ENCODE assay signal across 9 cellular contexts in the genomic region with DNA sequence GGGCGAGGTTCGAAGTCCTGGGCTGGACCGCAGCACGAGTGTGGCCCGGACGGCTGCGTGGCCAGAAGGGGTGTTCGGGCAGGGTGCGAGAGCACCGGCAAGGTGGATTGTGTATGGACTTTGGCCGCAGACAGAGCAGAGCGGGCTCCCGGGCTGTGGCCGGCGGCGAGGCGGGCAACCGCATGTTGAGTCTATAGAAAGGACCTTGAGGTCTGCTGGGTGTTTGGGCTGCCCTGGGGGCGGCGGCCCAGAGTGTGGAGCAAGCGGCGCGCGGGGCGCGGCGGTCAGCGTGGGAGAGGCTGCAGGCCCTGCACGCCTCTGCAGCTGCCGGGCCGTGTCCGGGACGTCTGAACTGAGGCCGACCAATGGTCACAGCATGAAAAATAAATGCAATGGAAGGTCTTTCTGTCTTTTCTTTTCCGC. TPM values are rescaled to one million over a fixed set of nuclear protein-coding genes. Genes with fewer than 3 reads are reported as not detected.
DNase-seq lines count a peak whose midpoint lies in the region; ATAC-seq, FAIRE-seq and TF ChIP-seq lines count a peak whose summit lies in the region.
"Had no signal": no experiment of that assay in that cellular context is flagged by ENCODE, and none has a peak within 500 bp of the region (broad histone marks: within the 10 kb centered on the region; RNA-seq: fewer than 3 reads in every experiment).

No MANE protein-coding gene starts in this region.

- peak overlapping the region; percentile 92 for H3K4me2 ChIP-seq in K562 (ENCODE audit: insufficient read depth, low read length)

- CTCF ChIA-PET in K562 (lab: Yijun Ruan, JAX; ENCODE audit: low intra/inter-chr PET ratio), result no interaction called here

- DNase-seq in left ventricle myocardium inferior (no peak), right atrium auricular region (ENCODE audit: low spot score) (no peak), K562 (ENCODE audit: extremely low read depth in 1 of 4, low spot score in 3 of 4) (peak; percentile 45 to 63 (median 55)), mucosa of descending colon (peak in 1 of 3 donors; percentile 38), tibial nerve (ENCODE audit: low spot score in 2 of 2) (no peak), GM19240 (ENCODE audit: insufficient read length, low spot score) (no peak)
- DNase-seq: activated CD4-positive, CD25-positive, alpha-beta regulatory T cell had no signal

- H4K20me1 ChIP-seq in K562 (replicated peaks; ENCODE audit: control insufficient read depth, insufficient read depth, low read length), result no peaks in the 10 kb centered on the region

- H3K4me1 ChIP-seq in left ventricle myocardium inferior, result peaks cover 27% of the 10 kb centered on the region
- peaks cover 0 to 26% of the 10 kb centered on the region in 2 donors for H3K4me1 ChIP-seq in right atrium auricular region
- peaks cover 42 to 68% of the 10 kb centered on the region in 2 experiments for H3K4me1 ChIP-seq in K562 (replicated peaks in 1 of 2; ENCODE audit: control insufficient read depth in 2 of 2, insufficient read depth in 2 of 2, low read length in 2 of 2)
- H3K4me1 ChIP-seq in mucosa of descending colon (ENCODE audit: low read depth), result peaks cover 29% of the 10 kb centered on the region
- H3K4me1 ChIP-seq in tibial nerve, result peaks cover 0 to 63% (median 16%) of the 10 kb centered on the region in 4 donors

- POLR2A ChIA-PET in K562 (lab: Yijun Ruan, JAX), result interaction anchor here (1.2 kb wide), 1 partner anchor 214 kb away, joined by 4 read pairs; no protein-coding TSS in a partner anchor

- peak overlapping the region; percentile 87 to 96; a peak in 2 of 4 replicates for H3K9ac ChIP-seq in K562 (ENCODE audit: insufficient read depth in 1 of 2, low read depth in 2 of 2, low read length in 2 of 2)

- H3K36me3 ChIP-seq in left ventricle myocardium inferior (no peaks in the 10 kb centered on the region), right atrium auricular region (no peaks in the 10 kb centered on the region), K562 (ENCODE audit: control insufficient read depth, insufficient read depth, low read length) (no peaks in the 10 kb centered on the region), mucosa of descending colon (ENCODE audit: low read depth) (no peaks in the 10 kb centered on the region), tibial nerve (no peaks in the 10 kb centered on the region)

- H3K27ac ChIP-seq in left ventricle myocardium inferior (replicated peaks) (no peak overlapping the region), right atrium auricular region (no peak overlapping the region), K562 (ENCODE audit: extremely low read depth, low read depth, low read length) (peak overlapping the region; percentile 94; the same call in 1 of the 3 replicates), tibial nerve (peak overlapping the region; percentile 80 to 99 (median 92))

- TF ChIP-seq RAD21 in K562 (CRISPR knock-in tag; conservative IDR thresholded peaks at IDR 0.05 in 1 of 2, IDR thresholded peaks at IDR 0.05 in 1 of 2), result no peak

- intact Hi-C loops in left ventricle myocardium inferior (cut with micrococcal nuclease) (no loop called here), K562 (cut with micrococcal nuclease) (no loop called here), mucosa of descending colon (cut with DNase I, micrococcal nuclease) (no loop called here)

- BruUV-seq in K562 (replicated peaks; lab: Mats Ljungman, UMichigan), result no TSS peak

- peaks cover 27% of the 10 kb centered on the region for H3K79me2 ChIP-seq in K562 (ENCODE audit: control insufficient read depth, insufficient read depth, low read length)

- TF ChIP-seq CTCF in left ventricle myocardium inferior (IDR thresholded peaks at IDR 0.05; ENCODE audit: borderline replicate concordance) (no peak), right atrium auricular region (IDR thresholded peaks at IDR 0.05) (no peak), K562 (IDR thresholded peaks at IDR 0.05 in 2 of 3, conservative IDR thresholded peaks at IDR 0.05 in 1 of 3; ENCODE audit: insufficient read depth in 2 of 3, low read depth in 1 of 3, low read length in 3 of 3) (no peak), mucosa of descending colon (IDR thresholded peaks at IDR 0.05) (no peak), tibial nerve (IDR thresholded peaks at IDR 0.05) (no peak)

- no peak for FAIRE-seq in K562 (lab: Jason Lieb, UNC)

- TF ChIP-seq POLR2A in K562 (conservative IDR thresholded peaks at IDR 0.05) (no peak), tibial nerve (IDR thresholded peaks at IDR 0.05) (no peak)

- TF ChIP-seq EP300 in K562 (IDR thresholded peaks at IDR 0.05; ENCODE audit: low read length) (no peak), tibial nerve (IDR thresholded peaks at IDR 0.05) (no peak)

- 2% methylated on average over 14 of the region's 35 CpGs for WGBS in K562 (ENCODE audit: insufficient coverage, low coverage, missing lambda C conversion rate)
- WGBS in tibial nerve, 2 donors, result 6 to 11% methylated on average over 20 to 35 of the region's 35 CpGs

- in situ Hi-C loops in K562 (cut with MboI), result no loop called here

- H3K27me3 ChIP-seq in left ventricle myocardium inferior (ENCODE audit: low read depth) (peaks cover 100% of the 10 kb centered on the region), right atrium auricular region (peaks cover 66 to 94% of the 10 kb centered on the region in 2 donors), K562 (ENCODE audit: control insufficient read depth in 2 of 2, insufficient read depth in 2 of 2, low read length in 2 of 2) (peaks cover 0 to 10% of the 10 kb centered on the region in 2 experiments; a peak in 2 of 5 replicates), tibial nerve (peaks cover 0 to 94% of the 10 kb centered on the region in 2 donors)

- H3K4me3 ChIP-seq in left ventricle myocardium inferior (peak overlapping the region; percentile 66), right atrium auricular region (peak overlapping the region in 1 of 2 donors; percentile 49), K562 (peak overlapping the region; percentile 61), mucosa of descending colon (no peak overlapping the region), tibial nerve (peak overlapping the region; percentile 38 to 59 (median 55))

- H3K9me3 ChIP-seq in left ventricle myocardium inferior (replicated peaks) (no peaks in the 10 kb centered on the region), right atrium auricular region (no peaks in the 10 kb centered on the region), K562 (replicated peaks; ENCODE audit: control insufficient read depth, insufficient read depth, low read depth, low read length) (no peaks in the 10 kb centered on the region), mucosa of descending colon (no peaks in the 10 kb centered on the region), tibial nerve (no peaks in the 10 kb centered on the region)

- ATAC-seq in K562 (peak; percentile 55), mucosa of descending colon (peak; percentile 9), HG03108 (IDR thresholded peaks at IDR 0.05; ENCODE audit: unreplicated experiment) (no peak), GM21528 (IDR thresholded peaks at IDR 0.05; ENCODE audit: low FRiP score, unreplicated experiment) (no peak)

- peak overlapping the region; percentile 93 for H2AFZ ChIP-seq in K562 (ENCODE audit: low read depth, low read length)

- H3K9me1 ChIP-seq in K562 (ENCODE audit: control insufficient read depth, insufficient read depth, low read length), result no peaks in the 10 kb centered on the region

RNA-seq across cellular contexts. Expression of a gene that starts 5.7 kb away (rescaled TPM):
- total RNA-seq in left ventricle myocardium inferior (not detected), right atrium auricular region (not detected), K562 (2014; rRNA removed) (10.5 and 13.9 TPM in 2 replicates), K562 (2014; rRNA removed; fragmentation: Illumina TruSeq; extraction: Trizol) (5.7 and 8.0 TPM in 2 replicates), K562 (2015; rRNA removed; fragmentation: Illumina TruSeq; extraction: Trizol) (10.4 and 10.9 TPM in 2 replicates), K562 (2021) (9.3 and 9.9 TPM in 2 replicates), mucosa of descending colon (not detected), tibial nerve (10 to 100 TPM in 1 of 4 donors, 1 to 10 TPM in 3; 4.4 to 10.5 (median 7.9) TPM)
- total RNA-seq in K562 (2011; cell fraction: chromatin; rRNA removed; ENCODE audit: low replicate concordance), result 7.4 and 10.3 TPM in 2 replicates
- 2.7 and 2.9 TPM in 2 replicates for total RNA-seq in K562 (2011; cell fraction: nucleolus; rRNA removed)
- 2.9 and 3.5 TPM in 2 replicates for total RNA-seq in K562 (2011; cell fraction: nucleoplasm; rRNA removed)
- polyA plus RNA-seq in K562 (2011; rRNA removed) (1.1 and 1.7 TPM in 2 replicates), K562 (2014; fragmentation: Illumina TruSeq; extraction: Trizol) (8.8 and 9.9 TPM in 2 replicates), K562 (2014; fragmentation: Nextera tagmentation; extraction: Ambion mirVana) (1 to 10 TPM; 1.9 to 2.2 TPM), K562 (2014; rRNA removed) (5.1 and 10.4 TPM in 2 replicates)
- polyA plus RNA-seq in K562 (2011; cell fraction: cytosol; rRNA removed), result 3.4 and 8.0 TPM in 2 replicates
- polyA plus RNA-seq in K562 (2011; cell fraction: nucleus; rRNA removed), result 6.2 and 13.4 TPM in 2 replicates
- 8.6 and 12.0 TPM in 2 replicates for polyA plus RNA-seq in K562 (2012)
- polyA minus RNA-seq in K562 (2011; rRNA and poly(A)+ RNA removed), result 0.57 and 1.2 TPM in 2 replicates
- 1.7 and 2.6 TPM in 2 replicates for polyA minus RNA-seq in K562 (2011; cell fraction: cytosol; rRNA and poly(A)+ RNA removed)
- 1.8 and 1.9 TPM in 2 replicates for polyA minus RNA-seq in K562 (2011; cell fraction: nucleus; rRNA and poly(A)+ RNA removed)

RNA-seq across cellular contexts. Expression of a gene that starts 9.3 kb away (rescaled TPM):
- total RNA-seq in left ventricle myocardium inferior (not detected), right atrium auricular region (not detected), K562 (2014; rRNA removed) (0.08 and 0.14 TPM in 2 replicates), K562 (2014; rRNA removed; fragmentation: Illumina TruSeq; extraction: Trizol) (not detected in 2 replicates), K562 (2015; rRNA removed; fragmentation: Illumina TruSeq; extraction: Trizol) (0.23 TPM in 1 of 2 replicates, not detected in the other), K562 (2021) (0.35 and 0.69 TPM in 2 replicates), mucosa of descending colon (not detected), tibial nerve (1 to 10 TPM; 1.7 to 6.1 (median 2.5) TPM)
- 0.25 TPM in 1 of 2 replicates, not detected in the other for total RNA-seq in K562 (2011; cell fraction: chromatin; rRNA removed; ENCODE audit: low replicate concordance)
- 0.53 TPM in 1 of 2 replicates, not detected in the other for total RNA-seq in K562 (2011; cell fraction: nucleolus; rRNA removed)
- 0.46 TPM in 1 of 2 replicates, not detected in the other for total RNA-seq in K562 (2011; cell fraction: nucleoplasm; rRNA removed)
- polyA plus RNA-seq in K562 (2011; rRNA removed) (0.08 and 0.13 TPM in 2 replicates), K562 (2014; fragmentation: Illumina TruSeq; extraction: Trizol) (0.37 and 0.77 TPM in 2 replicates), K562 (2014; fragmentation: Nextera tagmentation; extraction: Ambion mirVana) (under 1 TPM; 0.25 to 0.42 TPM), K562 (2014; rRNA removed) (0.63 and 0.73 TPM in 2 replicates)
- 0.15 and 0.33 TPM in 2 replicates for polyA plus RNA-seq in K562 (2011; cell fraction: cytosol; rRNA removed)
- 0.21 TPM in 1 of 2 replicates, not detected in the other for polyA plus RNA-seq in K562 (2011; cell fraction: nucleus; rRNA removed)
- 0.64 and 0.75 TPM in 2 replicates for polyA plus RNA-seq in K562 (2012)
- polyA minus RNA-seq in K562 (2011; rRNA and poly(A)+ RNA removed), result 0.24 TPM in 1 of 2 replicates, not detected in the other
- polyA minus RNA-seq in K562 (2011; cell fraction: cytosol; rRNA and poly(A)+ RNA removed), result 0.64 and 1.6 TPM in 2 replicates
- polyA minus RNA-seq in K562 (2011; cell fraction: nucleus; rRNA and poly(A)+ RNA removed), result 0.67 TPM in 2 replicates

RNA-seq across cellular contexts. Expression of a gene that starts 14.5 kb away (rescaled TPM):
- total RNA-seq in left ventricle myocardium inferior (not detected), right atrium auricular region (not detected), K562 (2014; rRNA removed) (0.32 and 0.57 TPM in 2 replicates), K562 (2014; rRNA removed; fragmentation: Illumina TruSeq; extraction: Trizol) (0.62 and 0.80 TPM in 2 replicates), K562 (2015; rRNA removed; fragmentation: Illumina TruSeq; extraction: Trizol) (0.53 and 0.76 TPM in 2 replicates), K562 (2021) (0.72 and 0.95 TPM in 2 replicates), mucosa of descending colon (not detected), tibial nerve (1 to 10 TPM in 3 of 4 donors, under 1 TPM in 1; 0.98 to 2.3 (median 2.0) TPM)
- total RNA-seq in K562 (2011; cell fraction: chromatin; rRNA removed; ENCODE audit: low replicate concordance), result 6.6 and 8.3 TPM in 2 replicates
- 2.4 and 3.2 TPM in 2 replicates for total RNA-seq in K562 (2011; cell fraction: nucleolus; rRNA removed)
- 2.1 and 2.4 TPM in 2 replicates for total RNA-seq in K562 (2011; cell fraction: nucleoplasm; rRNA removed)
- polyA plus RNA-seq in K562 (2011; rRNA removed) (0.57 TPM in 2 replicates), K562 (2014; fragmentation: Illumina TruSeq; extraction: Trizol) (1.3 and 1.4 TPM in 2 replicates), K562 (2014; fragmentation: Nextera tagmentation; extraction: Ambion mirVana) (under 1 TPM; 0.20 to 0.21 TPM), K562 (2014; rRNA removed) (0.94 and 1.1 TPM in 2 replicates)
- polyA plus RNA-seq in K562 (2011; cell fraction: cytosol; rRNA removed), result 0.29 and 0.31 TPM in 2 replicates
- 1.9 and 3.0 TPM in 2 replicates for polyA plus RNA-seq in K562 (2011; cell fraction: nucleus; rRNA removed)
- polyA plus RNA-seq in K562 (2012), result 0.62 and 1.4 TPM in 2 replicates
- polyA minus RNA-seq in K562 (2011; rRNA and poly(A)+ RNA removed), result 0.11 and 0.42 TPM in 2 replicates
- not detected in 2 replicates for polyA minus RNA-seq in K562 (2011; cell fraction: cytosol; rRNA and poly(A)+ RNA removed)
- polyA minus RNA-seq in K562 (2011; cell fraction: nucleus; rRNA and poly(A)+ RNA removed), result 0.81 and 0.89 TPM in 2 replicates

RNA-seq across cellular contexts. Expression of a gene that starts 19.5 kb away (rescaled TPM):
- total RNA-seq in left ventricle myocardium inferior (not detected), right atrium auricular region (not detected), K562 (2014; rRNA removed) (not detected in 2 replicates), K562 (2014; rRNA removed; fragmentation: Illumina TruSeq; extraction: Trizol) (not detected in 2 replicates), K562 (2015; rRNA removed; fragmentation: Illumina TruSeq; extraction: Trizol) (not detected in 2 replicates), K562 (2021) (not detected in 2 replicates), mucosa of descending colon (not detected), tibial nerve (under 1 TPM in 3 of 4 donors, not detected in 1; 0.20 to 0.42 (median 0.30) TPM)
- not detected in 2 replicates for total RNA-seq in K562 (2011; cell fraction: chromatin; rRNA removed; ENCODE audit: low replicate concordance)
- total RNA-seq in K562 (2011; cell fraction: nucleolus; rRNA removed), result not detected in 2 replicates
- not detected in 2 replicates for total RNA-seq in K562 (2011; cell fraction: nucleoplasm; rRNA removed)
- polyA plus RNA-seq in K562 (2011; rRNA removed) (0.03 and 0.04 TPM in 2 replicates), K562 (2014; fragmentation: Illumina TruSeq; extraction: Trizol) (not detected in 2 replicates), K562 (2014; fragmentation: Nextera tagmentation; extraction: Ambion mirVana) (not detected), K562 (2014; rRNA removed) (0.15 TPM in 1 of 2 replicates, not detected in the other)
- 0.03 TPM in 1 of 2 replicates, not detected in the other for polyA plus RNA-seq in K562 (2011; cell fraction: cytosol; rRNA removed)
- polyA plus RNA-seq in K562 (2011; cell fraction: nucleus; rRNA removed), result 0.13 TPM in 2 replicates
- polyA plus RNA-seq in K562 (2012), result not detected in 2 replicates
- polyA minus RNA-seq in K562 (2011; rRNA and poly(A)+ RNA removed), result not detected in 2 replicates
- polyA minus RNA-seq in K562 (2011; cell fraction: cytosol; rRNA and poly(A)+ RNA removed), result not detected in 2 replicates
- not detected in 2 replicates for polyA minus RNA-seq in K562 (2011; cell fraction: nucleus; rRNA and poly(A)+ RNA removed)

RNA-seq across cellular contexts. Expression of a gene that starts 21.4 kb away (rescaled TPM):
- total RNA-seq in left ventricle myocardium inferior (not detected), right atrium auricular region (not detected), K562 (2014; rRNA removed) (not detected in 2 replicates), K562 (2014; rRNA removed; fragmentation: Illumina TruSeq; extraction: Trizol) (not detected in 2 replicates), K562 (2015; rRNA removed; fragmentation: Illumina TruSeq; extraction: Trizol) (not detected in 2 replicates), K562 (2021) (not detected in 2 replicates), mucosa of descending colon (not detected), tibial nerve (under 1 TPM in 3 of 4 donors, not detected in 1; 0.20 to 0.63 (median 0.60) TPM)
- not detected in 2 replicates for total RNA-seq in K562 (2011; cell fraction: chromatin; rRNA removed; ENCODE audit: low replicate concordance)
- total RNA-seq in K562 (2011; cell fraction: nucleolus; rRNA removed), result not detected in 2 replicates
- not detected in 2 replicates for total RNA-seq in K562 (2011; cell fraction: nucleoplasm; rRNA removed)
- polyA plus RNA-seq in K562 (2011; rRNA removed) (0.04 TPM in 1 of 2 replicates, not detected in the other), K562 (2014; fragmentation: Illumina TruSeq; extraction: Trizol) (not detected in 2 replicates), K562 (2014; fragmentation: Nextera tagmentation; extraction: Ambion mirVana) (not detected), K562 (2014; rRNA removed) (not detected in 2 replicates)
- polyA plus RNA-seq in K562 (2011; cell fraction: cytosol; rRNA removed), result 0.13 TPM in 1 of 2 replicates, not detected in the other
- 0.17 and 0.25 TPM in 2 replicates for polyA plus RNA-seq in K562 (2011; cell fraction: nucleus; rRNA removed)
- polyA plus RNA-seq in K562 (2012), result 0.03 and 0.07 TPM in 2 replicates
- not detected in 2 replicates for polyA minus RNA-seq in K562 (2011; rRNA and poly(A)+ RNA removed)
- not detected in 2 replicates for polyA minus RNA-seq in K562 (2011; cell fraction: cytosol; rRNA and poly(A)+ RNA removed)
- 0.11 TPM in 1 of 2 replicates, not detected in the other for polyA minus RNA-seq in K562 (2011; cell fraction: nucleus; rRNA and poly(A)+ RNA removed)

Comparison
In these comparisons a context has a peak if more than half of its experiments do, and no peak if none do; other contexts are left out.
1. DNase-seq: peak in K562 (4 of 4); none in left ventricle myocardium inferior (single experiment), right atrium auricular region (single experiment), tibial nerve (0 of 2) and GM19240 (single experiment).
2. H3K27ac ChIP-seq: peak in K562 (single experiment) and tibial nerve (4 of 4); none in left ventricle myocardium inferior (single experiment) and right atrium auricular region (0 of 2).
3. ATAC-seq: peak in K562 (single experiment) and mucosa of descending colon (single experiment); none in HG03108 (single experiment) and GM21528 (single experiment).